Comparison of ENCODE assay signal across 8 cellular contexts in the genomic region with DNA sequence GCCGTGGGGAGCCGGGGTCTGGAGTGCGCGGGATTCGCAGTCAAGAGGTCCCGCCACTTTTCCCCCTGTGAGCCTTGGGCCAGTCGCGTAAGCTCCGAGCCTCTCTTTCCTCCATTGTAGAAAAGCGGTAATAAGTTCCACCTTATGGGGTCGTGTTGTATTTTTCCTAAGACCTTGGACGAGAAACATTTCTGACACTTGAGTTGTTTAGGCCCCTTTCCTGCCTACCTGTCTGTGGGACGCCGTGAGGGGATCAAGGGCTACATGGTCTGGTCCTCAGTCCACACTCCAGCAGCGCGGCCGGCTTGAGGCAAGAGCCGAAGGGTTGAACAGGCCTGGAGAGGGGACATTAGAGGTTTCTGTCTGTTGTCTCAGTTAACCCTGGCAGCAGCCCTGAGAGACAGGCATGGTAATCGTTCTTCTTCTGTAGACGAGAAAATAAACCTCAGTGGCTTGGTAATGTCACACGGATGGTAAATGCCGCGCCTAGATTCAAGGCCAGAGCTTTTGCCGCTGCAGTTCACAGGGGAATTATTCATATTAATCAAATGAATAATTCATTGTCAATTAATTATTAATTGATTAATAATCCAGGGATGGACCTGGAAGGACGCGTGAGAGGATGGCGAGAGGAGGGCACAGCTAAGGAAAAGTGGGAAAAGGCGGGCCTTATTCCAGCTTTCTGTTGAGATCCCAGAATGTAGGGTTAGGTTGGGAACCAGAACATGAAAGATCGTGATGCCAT. TPM values are rescaled to one million over a fixed set of nuclear protein-coding genes. Genes with fewer than 3 reads are reported as not detected.
A peak's percentile ranks its signal among the peaks of the same experiment; 100 is the strongest.
DNase-seq lines count a peak whose midpoint lies in the region; ATAC-seq lines count a peak whose summit lies in the region.

No MANE protein-coding gene starts in this region.

- peak; percentile 39 for DNase-seq in NCI-H1694 treated with DMSO at 0.1 percent for 48 hours (lab: John Stamatoyannopoulos, UW)
- DNase-seq in NCI-H1694 (lab: John Stamatoyannopoulos, UW), result no peak
- DNase-seq in activated naive CD8-positive, alpha-beta T cell treated with anti-CD3 and anti-CD28 coated beads, Interleukin-2, amount 10 ng/mL, durations not matched to agents 7 days and 5 days, result no peak
- no peak for DNase-seq in inferior parietal cortex (ENCODE audit: extremely low spot score)

- peaks cover 49% of the 10 kb centered on the region for H3K4me1 Mint-ChIP-seq in activated naive CD8-positive, alpha-beta T cell treated with anti-CD3 and anti-CD28 coated beads, Interleukin-2, amount 10 ng/mL, durations not matched to agents 7 days and 5 days

- H3K36me3 ChIP-seq in thymus (ENCODE audit: control insufficient read depth, insufficient read depth), result peaks cover 30% of the 10 kb centered on the region

- peaks cover 29% of the 10 kb centered on the region for H3K36me3 Mint-ChIP-seq in activated naive CD8-positive, alpha-beta T cell treated with anti-CD3 and anti-CD28 coated beads, Interleukin-2, amount 10 ng/mL, durations not matched to agents 7 days and 5 days

- POLR2A ChIA-PET in activated naive CD8-positive, alpha-beta T cell treated with anti-CD3 and anti-CD28 coated beads, Interleukin-2, amount 10 ng/mL, durations not matched to agents 7 days and 5 days (lab: Charles Lee), result interaction anchor here (0.6 to 3.7 kb wide), 16 partner anchors 9 to 462 kb away, joined by 3 to 34 read pairs (median 4); a partner anchor contains a TSS

- H3K27ac ChIP-seq in layer of hippocampus (ENCODE audit: low read depth, low read length) (peak overlapping the region; percentile 99), thymus (ENCODE audit: low read depth) (peak overlapping the region; percentile 94)

- peak overlapping the region; percentile 99 for H3K27ac Mint-ChIP-seq in activated naive CD8-positive, alpha-beta T cell treated with anti-CD3 and anti-CD28 coated beads, Interleukin-2, amount 10 ng/mL, durations not matched to agents 7 days and 5 days

- H3K4me3 Mint-ChIP-seq in activated naive CD8-positive, alpha-beta T cell treated with anti-CD3 and anti-CD28 coated beads, Interleukin-2, amount 10 ng/mL, durations not matched to agents 7 days and 5 days, result peak overlapping the region; percentile 91

- WGBS in thymus, result 8% methylated on average over 29 of the region's 29 CpGs

- peak overlapping the region; percentile 82 for H3K4me3 ChIP-seq in thymus (ENCODE audit: low read length)

- peaks cover 14% of the 10 kb centered on the region for H3K4me1 ChIP-seq in thymus (ENCODE audit: control insufficient read depth, insufficient read depth, low read length)

- ATAC-seq in HG03354 (IDR thresholded peaks at IDR 0.05; ENCODE audit: poor library complexity, severe bottlenecking, unreplicated experiment), result peak; percentile 27
- ATAC-seq in activated naive CD8-positive, alpha-beta T cell treated with anti-CD3 and anti-CD28 coated beads, Interleukin-2, amount 10 ng/mL, durations not matched to agents 7 days and 5 days (ENCODE audit: low read depth), result peak; percentile 35
- ATAC-seq in GM18858 (IDR thresholded peaks at IDR 0.05; ENCODE audit: unreplicated experiment), result no peak

- no peaks in the 10 kb centered on the region for H3K27me3 Mint-ChIP-seq in activated naive CD8-positive, alpha-beta T cell treated with anti-CD3 and anti-CD28 coated beads, Interleukin-2, amount 10 ng/mL, durations not matched to agents 7 days and 5 days

- H3K27me3 ChIP-seq in layer of hippocampus (ENCODE audit: control insufficient read depth, insufficient read depth, low read length) (no peaks in the 10 kb centered on the region), thymus (ENCODE audit: control insufficient read depth, insufficient read depth) (no peaks in the 10 kb centered on the region)

- H3K9me3 Mint-ChIP-seq in activated naive CD8-positive, alpha-beta T cell treated with anti-CD3 and anti-CD28 coated beads, Interleukin-2, amount 10 ng/mL, durations not matched to agents 7 days and 5 days, result no peaks in the 10 kb centered on the region

- H3K9me3 ChIP-seq in thymus (ENCODE audit: control insufficient read depth), result no peaks in the 10 kb centered on the region

RNA-seq across cellular contexts. Expression of a gene that starts 0.5 kb away (rescaled TPM):
- total RNA-seq in activated naive CD8-positive, alpha-beta T cell treated with anti-CD3 and anti-CD28 coated beads, Interleukin-2, amount 10 ng/mL, durations not matched to agents 7 days and 5 days, result 10 to 100 TPM; 87.1 to 88.7 TPM
- polyA plus RNA-seq in thymus, result 10.0 TPM

RNA-seq across cellular contexts. Expression of a gene that starts 0.9 kb away (rescaled TPM):
- 100 to 1,000 TPM; 127 to 140 TPM for total RNA-seq in activated naive CD8-positive, alpha-beta T cell treated with anti-CD3 and anti-CD28 coated beads, Interleukin-2, amount 10 ng/mL, durations not matched to agents 7 days and 5 days
- 148 TPM for polyA plus RNA-seq in thymus

RNA-seq across cellular contexts. Expression of a gene that starts 23.5 kb away (rescaled TPM):
- 10 to 100 TPM; 53.2 to 54.7 TPM for total RNA-seq in activated naive CD8-positive, alpha-beta T cell treated with anti-CD3 and anti-CD28 coated beads, Interleukin-2, amount 10 ng/mL, durations not matched to agents 7 days and 5 days
- polyA plus RNA-seq in thymus, result 4.4 TPM

RNA-seq across cellular contexts. Expression of a gene that starts 34.8 kb away (rescaled TPM):
- total RNA-seq in activated naive CD8-positive, alpha-beta T cell treated with anti-CD3 and anti-CD28 coated beads, Interleukin-2, amount 10 ng/mL, durations not matched to agents 7 days and 5 days, result 100 to 1,000 TPM; 245 to 280 TPM
- 11.2 TPM for polyA plus RNA-seq in thymus

RNA-seq across cellular contexts. Expression of a gene that starts 40.8 kb away (rescaled TPM):
- total RNA-seq in activated naive CD8-positive, alpha-beta T cell treated with anti-CD3 and anti-CD28 coated beads, Interleukin-2, amount 10 ng/mL, durations not matched to agents 7 days and 5 days, result 1 to 10 TPM; 3.4 TPM
- 0.62 TPM for polyA plus RNA-seq in thymus
